In genomic region chr1:221711642-221712041, GRCh38 we compare ENCODE assay signal across 14 cellular contexts. TPM values are rescaled to one million over a fixed set of nuclear protein-coding genes. Genes with fewer than 3 reads are reported as not detected.
DNase-seq lines count a peak whose midpoint lies in the region; ATAC-seq, FAIRE-seq and TF ChIP-seq lines count a peak whose summit lies in the region.
"Had no signal": no experiment of that assay in that cellular context is flagged by ENCODE, and none has a peak within 500 bp of the region (broad histone marks: within the 10 kb centered on the region; RNA-seq: fewer than 3 reads in every experiment).

No MANE protein-coding gene starts in this region.

- peaks cover 8% of the 10 kb centered on the region; the same call in 1 of the 2 replicates for H4K20me1 ChIP-seq in OCI-LY3 (ENCODE audit: insufficient read depth, low read length)

- H3K36me3 Mint-ChIP-seq in CD4-positive, alpha-beta memory T cell: peaks cover 0 to 3% of the 10 kb centered on the region in 2 donors

- no peaks in the 10 kb centered on the region for H3K36me3 ChIP-seq in CD4-positive, alpha-beta memory T cell (ENCODE audit: insufficient read depth, low read length)
- H3K36me3 ChIP-seq in OCI-LY3 (replicated peaks; ENCODE audit: low read depth, low read length) (peaks cover 19% of the 10 kb centered on the region), sigmoid colon (no peaks in the 10 kb centered on the region)
- H3K36me3 ChIP-seq: Peyer's patch had no signal

- no peak for TF ChIP-seq EP300 in sigmoid colon (IDR thresholded peaks at IDR 0.05)

- H3K9me3 ChIP-seq in CD4-positive, alpha-beta memory T cell (ENCODE audit: control insufficient read depth in 1 of 2, low read length in 2 of 2): no peaks in the 10 kb centered on the region
- no peaks in the 10 kb centered on the region for H3K9me3 ChIP-seq in OCI-LY3 (ENCODE audit: insufficient read depth, low read length)
- H3K9me3 ChIP-seq in sigmoid colon: no peaks in the 10 kb centered on the region
- H3K9me3 ChIP-seq: Peyer's patch had no signal

- no peak for ATAC-seq in GM21529 (IDR thresholded peaks at IDR 0.05; ENCODE audit: unreplicated experiment)

- H3K79me2 ChIP-seq in OCI-LY3 (ENCODE audit: low read length): peaks cover 89% of the 10 kb centered on the region

- H3K27ac Mint-ChIP-seq in CD4-positive, alpha-beta memory T cell: peak overlapping the region; percentile 87 to 97 (median 93)

- peaks cover 56 to 95% (median 77%) of the 10 kb centered on the region in 4 donors for H3K4me1 Mint-ChIP-seq in CD4-positive, alpha-beta memory T cell

- H2AFZ ChIP-seq in OCI-LY3 (ENCODE audit: low read depth, low read length): no peak overlapping the region

- H3K27me3 Mint-ChIP-seq in CD4-positive, alpha-beta memory T cell: no peaks in the 10 kb centered on the region
- H3K27me3 Mint-ChIP-seq: naive B cell had no signal

- peak overlapping the region; percentile 70 for H3K27ac ChIP-seq in CD4-positive, alpha-beta memory T cell (ENCODE audit: low read depth, low read length)
- H3K27ac ChIP-seq in OCI-LY3 (ENCODE audit: low read length) (peak overlapping the region; percentile 46), dorsolateral prefrontal cortex (peak overlapping the region; percentile 4 to 96 (median 90)), sigmoid colon (peak overlapping the region; percentile 55 to 89 (median 84))

- TF ChIP-seq CTCF in OCI-LY3 (IDR thresholded peaks at IDR 0.05; ENCODE audit: low read depth, low read length): no peak
- no peak for TF ChIP-seq CTCF in dorsolateral prefrontal cortex (IDR thresholded peaks at IDR 0.05 in 54 of 56, conservative IDR thresholded peaks at IDR 0.05 in 2 of 56; ENCODE audit: low read depth in 1 of 56, partially characterized antibody in 56 of 56)
- TF ChIP-seq CTCF in sigmoid colon (IDR thresholded peaks at IDR 0.05): no peak

- peaks cover 98% of the 10 kb centered on the region for H3K4me1 ChIP-seq in CD4-positive, alpha-beta memory T cell (ENCODE audit: insufficient read depth, low read length)
- peaks cover 55% of the 10 kb centered on the region for H3K4me1 ChIP-seq in OCI-LY3 (ENCODE audit: low read length)
- H3K4me1 ChIP-seq in sigmoid colon: peaks cover 0 to 98% (median 85%) of the 10 kb centered on the region in 4 donors

- peaks cover 0 to 2% (median 0%) of the 10 kb centered on the region in 8 donors for H3K9me3 Mint-ChIP-seq in CD4-positive, alpha-beta memory T cell

- POLR2A ChIA-PET in CD4-positive, alpha-beta memory T cell (lab: Charles Lee; ENCODE audit: partially characterized antibody): interaction anchor here (1.0 to 8.8 kb wide), 11 partner anchors 11 to 1001 kb away, joined by 3 to 192 read pairs (median 8); partner anchors contain the start of genes AIDA, BROX and DUSP10

- DNase-seq in CD4-positive, alpha-beta memory T cell: no peak
- DNase-seq in dorsolateral prefrontal cortex (no peak), sigmoid colon (no peak), urothelium cell line (ENCODE audit: low spot score) (no peak), Kasumi-1 (lab: John Stamatoyannopoulos, UW) (no peak), posterior vena cava (ENCODE audit: low spot score) (no peak)
- DNase-seq: activated naive CD4-positive, alpha-beta T cell; DMS79 treated with DMSO at 0.1 percent for 48 hours; NCI-H2029 treated with DMSO at 0.1 percent for 48 hours had no signal

- no peaks in the 10 kb centered on the region for H3K27me3 ChIP-seq in CD4-positive, alpha-beta memory T cell (ENCODE audit: insufficient read depth, low read length)
- H3K27me3 ChIP-seq in OCI-LY3 (ENCODE audit: low read depth, low read length): no peaks in the 10 kb centered on the region
- H3K27me3 ChIP-seq in dorsolateral prefrontal cortex: peaks cover 0 to 3% (median 0%) of the 10 kb centered on the region in 45 donors
- H3K27me3 ChIP-seq in sigmoid colon: no peaks in the 10 kb centered on the region
- H3K27me3 ChIP-seq: Peyer's patch had no signal

- no peak overlapping the region for H3K4me3 ChIP-seq in CD4-positive, alpha-beta memory T cell (ENCODE audit: low read length in 2 of 2)
- H3K4me3 ChIP-seq in OCI-LY3 (ENCODE audit: low read length) (no peak overlapping the region), dorsolateral prefrontal cortex (peak overlapping the region in 4 of 59 donors; percentile 2 to 17 (median 8)), sigmoid colon (no peak overlapping the region)
- H3K4me3 ChIP-seq: Peyer's patch had no signal

- H3K4me2 ChIP-seq in OCI-LY3 (ENCODE audit: low read length): peak overlapping the region; percentile 40

- intact Hi-C loops in CD4-positive, alpha-beta memory T cell (cut with micrococcal nuclease): loop anchor here (2.0 to 5.0 kb wide), 2 partner anchors 49 to 67 kb away; no protein-coding TSS in a partner anchor
- intact Hi-C loops in dorsolateral prefrontal cortex (cut with DNase I) (loop anchor here in 1 of 2 donors (2.0 kb wide), 1 partner anchor 29 kb away; no protein-coding TSS in a partner anchor), sigmoid colon (cut with DNase I) (no loop called here), posterior vena cava (cut with DNase I) (no loop called here)

- H3K9ac ChIP-seq in OCI-LY3 (ENCODE audit: low read length): no peak overlapping the region

- H3K4me3 Mint-ChIP-seq in CD4-positive, alpha-beta memory T cell: peak overlapping the region in 3 of 8 donors; percentile 27 to 72 (median 34)
- H3K4me3 Mint-ChIP-seq: naive B cell had no signal

- no peak for TF ChIP-seq POLR2A in sigmoid colon (IDR thresholded peaks at IDR 0.05)

- CTCF ChIA-PET in CD4-positive, alpha-beta memory T cell (lab: Charles Lee; ENCODE audit: partially characterized antibody): interaction anchor here (1.6 to 1.8 kb wide), 2 partner anchors 18 to 21 kb away, joined by 5 read pairs; no protein-coding TSS in a partner anchor

- FAIRE-seq in urothelium cell line (lab: Jason Lieb, UNC): no peak
- FAIRE-seq: HTR-8/SVneo had no signal

RNA-seq across cellular contexts. Expression of gene DUSP10, which starts 30.2 kb away (rescaled TPM):
- 1 to 10 TPM; 3.8 to 4.1 TPM for total RNA-seq in CD4-positive, alpha-beta memory T cell
- 1 to 10 TPM; 4.5 to 9.9 TPM for polyA plus RNA-seq in CD4-positive, alpha-beta memory T cell
- total RNA-seq in dorsolateral prefrontal cortex (10 to 100 TPM in 43 of 120 experiments, 1 to 10 TPM in 77; 2.7 to 28.4 (median 9.0) TPM), sigmoid colon (10 to 100 TPM; 11.4 to 19.9 (median 15.7) TPM), posterior vena cava (1 to 10 TPM; 4.7 to 8.0 TPM)
- polyA plus RNA-seq in sigmoid colon: 1 to 10 TPM; 2.5 to 4.1 (median 3.6) TPM
